8 cellular contexts compared by ENCODE assay signal in genomic region chrX:135707880-135708279, GRCh38. TPM values are rescaled to one million over a fixed set of nuclear protein-coding genes. Genes with fewer than 3 reads are reported as not detected.
DNase-seq lines count a peak whose midpoint lies in the region; ATAC-seq and TF ChIP-seq lines count a peak whose summit lies in the region.

No MANE protein-coding gene starts in this region.

- no peaks in the 10 kb centered on the region for H3K4me1 ChIP-seq in mucosa of descending colon (ENCODE audit: low read depth)

- TF ChIP-seq RAD21 in Ishikawa (IDR thresholded peaks at IDR 0.05; ENCODE audit: low read depth): peak; percentile 49

- H3K4me3 ChIP-seq in GM12865 (ENCODE audit: low read depth, low read length) (no peak overlapping the region), mucosa of descending colon (no peak overlapping the region)

- intact Hi-C loops in mucosa of descending colon (cut with DNase I, micrococcal nuclease): no loop called here

- TF ChIP-seq CTCF in GM12865 (IDR thresholded peaks at IDR 0.05; ENCODE audit: insufficient read depth, low read depth, low read length, missing control alignments) (peak; percentile 52), VCaP (conservative IDR thresholded peaks at IDR 0.05) (peak; percentile 27; the same call in 1 of the 2 replicates), mucosa of descending colon (IDR thresholded peaks at IDR 0.05) (no peak)

- H3K9me3 ChIP-seq in mucosa of descending colon: no peaks in the 10 kb centered on the region

- H3K36me3 ChIP-seq in mucosa of descending colon (ENCODE audit: low read depth): no peaks in the 10 kb centered on the region

- no peak overlapping the region for H3K27ac ChIP-seq in VCaP

- peak; percentile 52 for DNase-seq in GM12865 (ENCODE audit: low read depth)
- peak in 1 of 3 donors; percentile 4 for DNase-seq in mucosa of descending colon
- no peak for DNase-seq in DMS79 (lab: John Stamatoyannopoulos, UW)

- TF ChIP-seq EP300 in Ishikawa (IDR thresholded peaks at IDR 0.05; ENCODE audit: borderline replicate concordance): no peak

- ATAC-seq in mucosa of descending colon (peak; percentile 31), HG02610 (IDR thresholded peaks at IDR 0.05; ENCODE audit: unreplicated experiment) (no peak), GM19324 (IDR thresholded peaks at IDR 0.05; ENCODE audit: low FRiP score, unreplicated experiment) (no peak), HG02571 (IDR thresholded peaks at IDR 0.05; ENCODE audit: unreplicated experiment) (no peak)

TF ChIP-seq in Ishikawa, 13 proteins besides CTCF, POLR2A, EP300 and RAD21:
- TF ChIP-seq MAX (IDR thresholded peaks at IDR 0.05) (no peak), YY1 (IDR thresholded peaks at IDR 0.05; ENCODE audit: low read depth) (no peak), FOXM1 (IDR thresholded peaks at IDR 0.05; ENCODE audit: borderline replicate concordance, low read depth) (no peak), EGR1 (IDR thresholded peaks at IDR 0.05) (no peak), TAF1 (IDR thresholded peaks at IDR 0.05; ENCODE audit: low read depth) (no peak), ZBTB7A (IDR thresholded peaks at IDR 0.05; ENCODE audit: low read depth) (no peak), CEBPB (IDR thresholded peaks at IDR 0.05) (no peak), NFIC (IDR thresholded peaks at IDR 0.05) (no peak), USF1 (IDR thresholded peaks at IDR 0.05) (no peak), CREB1 (IDR thresholded peaks at IDR 0.05; ENCODE audit: low read depth) (no peak)

RNA-seq across cellular contexts. Expression of gene CT45A1, which starts 5.6 kb away (rescaled TPM):
- total RNA-seq in mucosa of descending colon: not detected
